Comparison of ENCODE assay signal across 27 cellular contexts in genomic region chr4:187354740-187355139, GRCh38.
A peak's percentile ranks its signal among the peaks of the same experiment; 100 is the strongest.
DNase-seq lines count a peak whose midpoint lies in the region; ATAC-seq, FAIRE-seq and TF ChIP-seq lines count a peak whose summit lies in the region.
"Had no signal": no experiment of that assay in that cellular context is flagged by ENCODE, and none has a peak within 500 bp of the region (broad histone marks: within the 10 kb centered on the region; RNA-seq: fewer than 3 reads in every experiment).

No MANE protein-coding gene starts in this region.

- H3K27me3 ChIP-seq in mammary epithelial cell (ENCODE audit: insufficient read depth, low read length) (no peaks in the 10 kb centered on the region), keratinocyte (ENCODE audit: control insufficient read depth, extremely low read depth, insufficient read depth, low read length) (no peaks in the 10 kb centered on the region), right atrium auricular region (no peaks in the 10 kb centered on the region)

- no peak for TF ChIP-seq CTCF in MCF 10A (IDR thresholded peaks at IDR 0.05; ENCODE audit: unreplicated experiment)
- TF ChIP-seq CTCF in mammary epithelial cell (conservative IDR thresholded peaks at IDR 0.05 in 1 of 2, IDR thresholded peaks at IDR 0.05 in 1 of 2; ENCODE audit: extremely low read depth in 1 of 2, insufficient read depth in 1 of 2, low read depth in 1 of 2, low read length in 2 of 2): no peak
- TF ChIP-seq CTCF in keratinocyte (optimal IDR thresholded peaks at IDR 0.05 in 1 of 3, IDR thresholded peaks at IDR 0.05 in 1 of 3, conservative IDR thresholded peaks at IDR 0.05 in 1 of 3; ENCODE audit: extremely low read depth in 1 of 3, insufficient read depth in 2 of 3, low read length in 3 of 3): no peak
- no peak for TF ChIP-seq CTCF in right atrium auricular region (IDR thresholded peaks at IDR 0.05)

- H3K36me3 ChIP-seq in mammary epithelial cell (ENCODE audit: insufficient read depth, low read length) (no peaks in the 10 kb centered on the region), keratinocyte (ENCODE audit: control insufficient read depth in 2 of 2, extremely low read depth in 1 of 2, insufficient read depth in 2 of 2, low read length in 2 of 2) (no peaks in the 10 kb centered on the region), right atrium auricular region (no peaks in the 10 kb centered on the region)

- H3K36me3 Mint-ChIP-seq in MCF 10A (ENCODE audit: insufficient read depth, unreplicated experiment): no peaks in the 10 kb centered on the region
- H3K36me3 Mint-ChIP-seq in activated T-helper 17 cell treated with anti-CD3 and anti-CD28 coated beads, Interleukin-2, amount 50 U/mL, for 72 hours (ENCODE audit: low read depth): no peaks in the 10 kb centered on the region
- peaks cover 0 to 7% of the 10 kb centered on the region in 2 donors for H3K36me3 Mint-ChIP-seq in activated naive CD4-positive, alpha-beta T cell treated with anti-CD3 and anti-CD28 coated beads, Interleukin-2, amount 50 U/mL, for 72 hours
- H3K36me3 Mint-ChIP-seq: CD8-positive, alpha-beta T cell had no signal

- DNase-seq in T47D (ENCODE audit: low read depth in 1 of 2, low spot score in 1 of 2) (peak; percentile 7 to 93), MCF 10A (ENCODE audit: unreplicated experiment) (no peak), mammary epithelial cell (peak; percentile 92), keratinocyte (ENCODE audit: low read depth, low spot score) (no peak), right atrium auricular region (ENCODE audit: low spot score) (no peak)
- DNase-seq in activated naive CD4-positive, alpha-beta T cell treated with anti-CD3 and anti-CD28 coated beads, Interleukin-2, amount 50 U/mL, for 72 hours (ENCODE audit: low spot score in 2 of 2): no peak
- DNase-seq: CD8-positive, alpha-beta T cell; DMS79 treated with DMSO at 0.1 percent for 48 hours; GF-D8; Karpas-422; MV-4-11; NCI-H1105; NCI-H2029; NCI-H446; NCI-H524 treated with DMSO at 0.1 percent for 48 hours; NCI-H774; RPMI8226; SHP77 treated with DMSO at 0.1 percent for 48 hours had no signal

- H3K27ac ChIP-seq in mammary epithelial cell (ENCODE audit: insufficient read depth, low read depth, low read length) (peak overlapping the region; percentile 21), keratinocyte (ENCODE audit: control insufficient read depth, insufficient read depth, low read length) (no peak overlapping the region), right atrium auricular region (no peak overlapping the region)
- H3K27ac ChIP-seq: 22Rv1, C4-2B, HL-60 had no signal

- H3K4me1 ChIP-seq in mammary epithelial cell (ENCODE audit: insufficient read depth, low read length) (peaks cover 17% of the 10 kb centered on the region), keratinocyte (ENCODE audit: control insufficient read depth, extremely low read depth, insufficient read depth, low read length) (peaks cover 9% of the 10 kb centered on the region), right atrium auricular region (no peaks in the 10 kb centered on the region)

- WGBS in mammary epithelial cell (ENCODE audit: low coverage, missing lambda C conversion rate): 9% methylated on average over 3 of the region's 3 CpGs

- CTCF ChIA-PET in MCF 10A (lab: Yijun Ruan, JAX): no interaction called here
- CTCF ChIA-PET in mammary epithelial cell (lab: Charles Lee; ENCODE audit: low non-redundant PET): no interaction called here

- no peaks in the 10 kb centered on the region for H3K79me2 ChIP-seq in mammary epithelial cell (ENCODE audit: insufficient read depth, low read length)
- H3K79me2 ChIP-seq in keratinocyte (ENCODE audit: control insufficient read depth, insufficient read depth, low read length): no peaks in the 10 kb centered on the region

- no peak for ATAC-seq in activated T-helper 17 cell treated with anti-CD3 and anti-CD28 coated beads, Interleukin-2, amount 50 U/mL, for 72 hours (replicated peaks)
- ATAC-seq in GM18511 (IDR thresholded peaks at IDR 0.05; ENCODE audit: unreplicated experiment): no peak
- no peak for ATAC-seq in activated naive CD4-positive, alpha-beta T cell treated with anti-CD3 and anti-CD28 coated beads, Interleukin-2, amount 50 U/mL, for 72 hours
- ATAC-seq: CD8-positive, alpha-beta T cell had no signal

- H3K9me3 ChIP-seq in mammary epithelial cell (replicated peaks; ENCODE audit: insufficient read depth, low read length): no peaks in the 10 kb centered on the region
- H3K9me3 ChIP-seq in keratinocyte (ENCODE audit: control insufficient read depth, low read depth, low read length): no peaks in the 10 kb centered on the region
- H3K9me3 ChIP-seq in right atrium auricular region: no peaks in the 10 kb centered on the region

- POLR2A ChIA-PET in MCF 10A (lab: Yijun Ruan, JAX): no interaction called here

- H3K4me1 Mint-ChIP-seq in MCF 10A (ENCODE audit: insufficient read depth, unreplicated experiment): no peaks in the 10 kb centered on the region
- no peaks in the 10 kb centered on the region for H3K4me1 Mint-ChIP-seq in activated T-helper 17 cell treated with anti-CD3 and anti-CD28 coated beads, Interleukin-2, amount 50 U/mL, for 72 hours
- H3K4me1 Mint-ChIP-seq: B cell had no signal

- no peaks in the 10 kb centered on the region for H4K20me1 ChIP-seq in mammary epithelial cell (ENCODE audit: insufficient read depth, low read length)
- H4K20me1 ChIP-seq in keratinocyte (ENCODE audit: control insufficient read depth, extremely low read depth, insufficient read depth, low read length): no peaks in the 10 kb centered on the region

- H3K9ac ChIP-seq in mammary epithelial cell (ENCODE audit: insufficient read depth, low read length) (no peak overlapping the region), keratinocyte (ENCODE audit: control insufficient read depth, extremely low read depth, insufficient read depth, low read length) (no peak overlapping the region)

- dilution Hi-C loops in mammary epithelial cell (cut with HindIII; ENCODE audit: low sequenced_read_pairs) (no loop called here), keratinocyte (cut with MboI; ENCODE audit: extremely low pct_ligation_motif_present, low sequenced_read_pairs) (no loop called here)

- peak; percentile 76 for FAIRE-seq in keratinocyte (lab: Jason Lieb, UNC)
- FAIRE-seq: GM12892, GM19239, H1 had no signal

- no peaks in the 10 kb centered on the region for H3K27me3 Mint-ChIP-seq in MCF 10A (ENCODE audit: insufficient read depth, unreplicated experiment)
- no peaks in the 10 kb centered on the region for H3K27me3 Mint-ChIP-seq in activated T-helper 17 cell treated with anti-CD3 and anti-CD28 coated beads, Interleukin-2, amount 50 U/mL, for 72 hours
- H3K27me3 Mint-ChIP-seq: B cell had no signal

- BruUV-seq in MCF 10A (replicated peaks; lab: Mats Ljungman, UMichigan): no TSS peak
- no TSS peak for BruUV-seq in mammary epithelial cell (replicated peaks; lab: Mats Ljungman, UMichigan)

- H3K9me1 ChIP-seq in keratinocyte (ENCODE audit: control insufficient read depth, extremely low read depth, insufficient read depth, low read length): no peaks in the 10 kb centered on the region

- in situ Hi-C loops in T47D (cut with HindIII; ENCODE audit: low pct_unique_long_range_greater_than_20kb, low sequenced_read_pairs) (no loop called here), mammary epithelial cell (cut with MboI; ENCODE audit: low sequenced_read_pairs in 2 of 2) (no loop called here)

- H2AFZ ChIP-seq in mammary epithelial cell (ENCODE audit: low read depth, low read length) (peak overlapping the region; percentile 72), keratinocyte (ENCODE audit: control insufficient read depth, low read length) (peak overlapping the region; percentile 90)

- intact Hi-C loops in MCF 10A (cut with micrococcal nuclease): no loop called here
- intact Hi-C loops in mammary epithelial cell (cut with micrococcal nuclease): no loop called here

- H3K27ac Mint-ChIP-seq in MCF 10A (ENCODE audit: low read depth, unreplicated experiment): no peak overlapping the region
- H3K27ac Mint-ChIP-seq in activated T-helper 17 cell treated with anti-CD3 and anti-CD28 coated beads, Interleukin-2, amount 50 U/mL, for 72 hours: no peak overlapping the region
- no peak overlapping the region for H3K27ac Mint-ChIP-seq in activated naive CD4-positive, alpha-beta T cell treated with anti-CD3 and anti-CD28 coated beads, Interleukin-2, amount 50 U/mL, for 72 hours
- H3K27ac Mint-ChIP-seq: B cell; CD8-positive, alpha-beta T cell had no signal

- no peaks in the 10 kb centered on the region for H3K9me3 Mint-ChIP-seq in MCF 10A (ENCODE audit: unreplicated experiment)
- peaks cover 13% of the 10 kb centered on the region for H3K9me3 Mint-ChIP-seq in activated T-helper 17 cell treated with anti-CD3 and anti-CD28 coated beads, Interleukin-2, amount 50 U/mL, for 72 hours
- H3K9me3 Mint-ChIP-seq in activated naive CD4-positive, alpha-beta T cell treated with anti-CD3 and anti-CD28 coated beads, Interleukin-2, amount 50 U/mL, for 72 hours: peaks cover 20 to 21% of the 10 kb centered on the region in 2 donors

- H3K4me3 ChIP-seq in mammary epithelial cell (replicated peaks in 1 of 3; ENCODE audit: insufficient read depth in 1 of 3, low read depth in 2 of 3, low read length in 3 of 3) (no peak overlapping the region), keratinocyte (ENCODE audit: control insufficient read depth in 2 of 3, extremely low read depth in 1 of 3, insufficient read depth in 2 of 3, low read depth in 1 of 3, low read length in 3 of 3) (no peak overlapping the region), right atrium auricular region (no peak overlapping the region)

- H3K4me2 ChIP-seq in mammary epithelial cell (ENCODE audit: insufficient read depth, low read depth, low read length) (peak overlapping the region; percentile 46), keratinocyte (ENCODE audit: control insufficient read depth, extremely low read depth, insufficient read depth, low read depth, low read length) (peak overlapping the region; percentile 37)

- H3K4me3 Mint-ChIP-seq in MCF 10A (ENCODE audit: unreplicated experiment): no peak overlapping the region
- H3K4me3 Mint-ChIP-seq in activated T-helper 17 cell treated with anti-CD3 and anti-CD28 coated beads, Interleukin-2, amount 50 U/mL, for 72 hours: no peak overlapping the region
- H3K4me3 Mint-ChIP-seq: B cell; CD8-positive, alpha-beta T cell had no signal

Comparison
In these comparisons a context has a peak if more than half of its experiments do, and no peak if none do; other contexts are left out.
1. DNase-seq: peak in T47D (2 of 2) and mammary epithelial cell (single experiment); none in MCF 10A (single experiment), keratinocyte (single experiment), right atrium auricular region (single experiment) and activated naive CD4-positive, alpha-beta T cell treated with anti-CD3 and anti-CD28 coated beads, Interleukin-2, amount 50 U/mL, for 72 hours (0 of 2).